ENCODE assay signal across 18 cellular contexts in the genomic region with DNA sequence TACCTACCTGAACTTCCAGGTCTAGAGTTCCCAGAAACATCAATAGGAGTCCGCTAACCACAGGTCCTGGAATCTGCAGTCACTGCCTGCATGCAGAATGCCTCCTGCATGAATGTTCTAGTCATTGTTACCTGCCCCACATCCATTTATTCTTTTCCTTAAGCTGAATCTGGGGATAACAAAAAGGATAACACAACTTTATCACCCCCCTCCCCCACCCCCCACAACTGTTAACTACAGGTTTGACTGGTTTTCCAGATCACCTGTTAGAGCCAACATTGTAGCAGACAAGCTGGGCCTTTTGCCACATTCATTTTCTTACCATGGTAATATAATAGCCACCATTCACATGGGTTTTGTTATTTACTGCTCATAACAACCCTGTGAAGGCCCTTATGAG. TPM values are rescaled to one million over a fixed set of nuclear protein-coding genes. Genes with fewer than 3 reads are reported as not detected.
DNase-seq lines count a peak whose midpoint lies in the region; TF ChIP-seq lines count a peak whose summit lies in the region.
"Had no signal": no experiment of that assay in that cellular context is flagged by ENCODE, and none has a peak within 500 bp of the region (broad histone marks: within the 10 kb centered on the region; RNA-seq: fewer than 3 reads in every experiment).

No MANE protein-coding gene starts in this region.

- H3K27ac ChIP-seq in HEK293 (ENCODE audit: extremely low read depth, low read depth, low read length) (no peak overlapping the region), VCaP (peak overlapping the region; percentile 66)

- H3K27me3 Mint-ChIP-seq in neural crest cell (ENCODE audit: low read depth) (peaks cover 30% of the 10 kb centered on the region), endothelial cell (ENCODE audit: unreplicated experiment) (peaks cover 11% of the 10 kb centered on the region)

- CTCF ChIA-PET in HEK293 (lab: Yijun Ruan, JAX): interaction anchor here (0.7 kb wide), 1 partner anchor 396 kb away, joined by 5 read pairs; no protein-coding TSS in a partner anchor

- H3K36me3 Mint-ChIP-seq in neural crest cell (ENCODE audit: low read depth): no peaks in the 10 kb centered on the region
- H3K36me3 Mint-ChIP-seq in endothelial cell (ENCODE audit: low read depth, unreplicated experiment): no peaks in the 10 kb centered on the region

- H3K9me3 ChIP-seq in HEK293 (ENCODE audit: control insufficient read depth, insufficient read depth, low read depth, low read length): no peaks in the 10 kb centered on the region

- H3K4me1 ChIP-seq in HEK293 (ENCODE audit: control insufficient read depth, insufficient read depth, low read length): 0 out of 2 replicates have a peak, but pooled peaks cover 2% of the 10 kb centered on the region

- peak; percentile 1 for DNase-seq in DMS153 (lab: John Stamatoyannopoulos, UW)
- no peak for DNase-seq in DMS153 treated with DMSO at 0.1 percent for 48 hours (lab: John Stamatoyannopoulos, UW; ENCODE audit: unreplicated experiment)
- no peak for DNase-seq in neural crest cell (ENCODE audit: low read depth, low spot score)
- DNase-seq in endothelial cell (ENCODE audit: low spot score): no peak
- DNase-seq in cerebellar cortex (ENCODE audit: low spot score): no peak
- DNase-seq in hypothalamus (lab: John Stamatoyannopoulos, UW): no peak
- DNase-seq: 8988T, C1 segment of cervical spinal cord, DND-41, GDM1, GOT3, HFFc6, NCI-H1930, NCI-H345, NCI-H748 treated with DMSO at 0.1 percent for 48 hours, SHP77 had no signal

- POLR2A ChIA-PET in HEK293 (lab: Yijun Ruan, JAX): no interaction called here

- TF ChIP-seq CTCF in HEK293 (tag by site-specific recombination; IDR thresholded peaks at IDR 0.05) (no peak), VCaP (conservative IDR thresholded peaks at IDR 0.05) (no peak), neural crest cell (conservative IDR thresholded peaks at IDR 0.05) (no peak), endothelial cell (IDR thresholded peaks at IDR 0.05; ENCODE audit: unreplicated experiment) (no peak)

- H3K4me1 Mint-ChIP-seq in neural crest cell (no peaks in the 10 kb centered on the region), endothelial cell (ENCODE audit: unreplicated experiment) (peaks cover 10% of the 10 kb centered on the region)

- H3K4me3 Mint-ChIP-seq in neural crest cell (no peak overlapping the region), endothelial cell (ENCODE audit: unreplicated experiment) (no peak overlapping the region)
- H3K4me3 Mint-ChIP-seq: HFFc6 had no signal

- H3K36me3 ChIP-seq in HEK293 (ENCODE audit: control insufficient read depth in 2 of 2, insufficient read depth in 1 of 2, low read length in 2 of 2): no peaks in the 10 kb centered on the region

- peak overlapping the region; percentile 2 for H3K27ac Mint-ChIP-seq in neural crest cell (ENCODE audit: unreplicated experiment)
- no peak overlapping the region for H3K27ac Mint-ChIP-seq in endothelial cell (ENCODE audit: unreplicated experiment)
- H3K27ac Mint-ChIP-seq: HFFc6 had no signal

- no peak overlapping the region for H3K4me3 ChIP-seq in HEK293 (ENCODE audit: low read depth, low read length)

- H3K9me3 Mint-ChIP-seq in neural crest cell (no peaks in the 10 kb centered on the region), endothelial cell (ENCODE audit: unreplicated experiment) (no peaks in the 10 kb centered on the region)
- H3K9me3 Mint-ChIP-seq: HFFc6 had no signal

TF ChIP-seq in HEK293, 187 proteins besides CTCF, POLR2A, EP300 and RAD21:
- TF ChIP-seq, protein P1, sequence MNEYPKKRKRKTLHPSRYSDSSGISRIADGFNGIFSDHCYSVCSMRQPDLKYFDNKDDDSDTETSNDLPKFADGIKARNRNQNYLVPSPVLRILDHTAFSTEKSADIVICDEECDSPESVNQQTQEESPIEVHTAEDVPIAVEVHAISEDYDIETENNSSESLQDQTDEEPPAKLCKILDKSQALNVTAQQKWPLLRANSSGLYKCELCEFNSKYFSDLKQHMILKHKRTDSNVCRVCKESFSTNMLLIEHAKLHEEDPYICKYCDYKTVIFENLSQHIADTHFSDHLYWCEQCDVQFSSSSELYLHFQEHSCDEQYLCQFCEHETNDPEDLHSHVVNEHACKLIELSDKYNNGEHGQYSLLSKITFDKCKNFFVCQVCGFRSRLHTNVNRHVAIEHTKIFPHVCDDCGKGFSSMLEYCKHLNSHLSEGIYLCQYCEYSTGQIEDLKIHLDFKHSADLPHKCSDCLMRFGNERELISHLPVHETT (tag by site-specific recombination; IDR thresholded peaks at IDR 0.05): no peak
- 0 out of 2 replicates have a peak, but pooled peaks have one; percentile 13 for TF ChIP-seq SCRT2 (tag by site-specific recombination; IDR thresholded peaks at IDR 0.05)

RNA-seq across cellular contexts. Expression of a gene that starts 4.6 kb away (rescaled TPM):
- total RNA-seq in neural crest cell: 6.5 and 7.3 TPM in 2 replicates
- total RNA-seq in endothelial cell (ENCODE audit: unreplicated experiment): 10.0 TPM
